15 cellular contexts compared by ENCODE assay signal in genomic region chr9:118091221-118091620, GRCh38.
A peak's percentile ranks its signal among the peaks of the same experiment; 100 is the strongest.
DNase-seq lines count a peak whose midpoint lies in the region; ATAC-seq and TF ChIP-seq lines count a peak whose summit lies in the region.
"Had no signal": no experiment of that assay in that cellular context is flagged by ENCODE, and none has a peak within 500 bp of the region (broad histone marks: within the 10 kb centered on the region; RNA-seq: fewer than 3 reads in every experiment).

No MANE protein-coding gene starts in this region.

- H3K4me3 ChIP-seq in mammary epithelial cell (replicated peaks in 1 of 3; ENCODE audit: insufficient read depth in 1 of 3, low read depth in 2 of 3, low read length in 3 of 3) = no peak overlapping the region
- peak overlapping the region in 31 of 59 donors; percentile 10 to 64 (median 49) for H3K4me3 ChIP-seq in dorsolateral prefrontal cortex
- H3K4me3 ChIP-seq: BLaER1 had no signal

- no peak overlapping the region for H2AFZ ChIP-seq in mammary epithelial cell (ENCODE audit: low read depth, low read length)

- BruUV-seq in MCF 10A (replicated peaks; lab: Mats Ljungman, UMichigan) (no TSS peak), mammary epithelial cell (replicated peaks; lab: Mats Ljungman, UMichigan) (no TSS peak)

- no peaks in the 10 kb centered on the region for H3K27me3 Mint-ChIP-seq in MCF 10A (ENCODE audit: insufficient read depth, unreplicated experiment)
- H3K27me3 Mint-ChIP-seq: CD8-positive, alpha-beta memory T cell had no signal

- 76% methylated on average over 2 of the region's 2 CpGs for WGBS in mammary epithelial cell (ENCODE audit: low coverage, missing lambda C conversion rate)

- no peaks in the 10 kb centered on the region for H3K79me2 ChIP-seq in mammary epithelial cell (ENCODE audit: insufficient read depth, low read length)

- no peaks in the 10 kb centered on the region for H3K4me1 Mint-ChIP-seq in MCF 10A (ENCODE audit: insufficient read depth, unreplicated experiment)
- H3K4me1 Mint-ChIP-seq: CD8-positive, alpha-beta memory T cell had no signal

- DNase-seq in MCF 10A (ENCODE audit: unreplicated experiment) = peak; percentile 60
- DNase-seq in mammary epithelial cell = no peak
- no peak for DNase-seq in dorsolateral prefrontal cortex
- peak; percentile 29 for DNase-seq in medulla oblongata (ENCODE audit: extremely low spot score)
- no peak for DNase-seq in EL
- DNase-seq: CD8-positive, alpha-beta memory T cell; DMS53; HCEC 1CT; HFFc6; IMR-90 had no signal

- H3K36me3 ChIP-seq in mammary epithelial cell (ENCODE audit: insufficient read depth, low read length) = no peaks in the 10 kb centered on the region
- H3K36me3 ChIP-seq: BLaER1 had no signal

- no peaks in the 10 kb centered on the region for H3K27me3 ChIP-seq in mammary epithelial cell (ENCODE audit: insufficient read depth, low read length)
- no peaks in the 10 kb centered on the region for H3K27me3 ChIP-seq in dorsolateral prefrontal cortex
- H3K27me3 ChIP-seq: BLaER1 had no signal

- CTCF ChIA-PET in MCF 10A (lab: Yijun Ruan, JAX) (no interaction called here), mammary epithelial cell (lab: Charles Lee; ENCODE audit: low non-redundant PET) (no interaction called here)

- no peaks in the 10 kb centered on the region for H3K4me1 ChIP-seq in mammary epithelial cell (ENCODE audit: insufficient read depth, low read length)
- H3K4me1 ChIP-seq: BLaER1 had no signal

- H4K20me1 ChIP-seq in mammary epithelial cell (ENCODE audit: insufficient read depth, low read length) = no peaks in the 10 kb centered on the region
- H4K20me1 ChIP-seq: BLaER1 had no signal

- no peak overlapping the region for H3K4me2 ChIP-seq in mammary epithelial cell (ENCODE audit: insufficient read depth, low read depth, low read length)
- H3K4me2 ChIP-seq: BLaER1 had no signal

- in situ Hi-C loops in mammary epithelial cell (cut with MboI; ENCODE audit: low sequenced_read_pairs in 2 of 2) = no loop called here

- ATAC-seq in GM21529 (IDR thresholded peaks at IDR 0.05; ENCODE audit: unreplicated experiment) (no peak), GM19324 (IDR thresholded peaks at IDR 0.05; ENCODE audit: low FRiP score, unreplicated experiment) (no peak), HG02970 (IDR thresholded peaks at IDR 0.05; ENCODE audit: low FRiP score, unreplicated experiment) (no peak)

- H3K9me3 ChIP-seq in mammary epithelial cell (replicated peaks; ENCODE audit: insufficient read depth, low read length) = no peaks in the 10 kb centered on the region
- H3K9me3 ChIP-seq: BLaER1 had no signal

- no peaks in the 10 kb centered on the region for H3K36me3 Mint-ChIP-seq in MCF 10A (ENCODE audit: insufficient read depth, unreplicated experiment)
- H3K36me3 Mint-ChIP-seq: CD8-positive, alpha-beta memory T cell had no signal

- no peak overlapping the region for H3K27ac Mint-ChIP-seq in MCF 10A (ENCODE audit: low read depth, unreplicated experiment)
- H3K27ac Mint-ChIP-seq: CD8-positive, alpha-beta memory T cell; HFFc6 had no signal

- intact Hi-C loops in MCF 10A (cut with micrococcal nuclease) (no loop called here), mammary epithelial cell (cut with micrococcal nuclease) (no loop called here), dorsolateral prefrontal cortex (cut with DNase I) (loop anchor here in 1 of 2 donors (10.0 kb wide), 1 partner anchor 106 kb away; no protein-coding TSS in a partner anchor)

- dilution Hi-C loops in mammary epithelial cell (cut with HindIII; ENCODE audit: low sequenced_read_pairs) = no loop called here

- H3K27ac ChIP-seq in mammary epithelial cell (ENCODE audit: insufficient read depth, low read depth, low read length) = no peak overlapping the region
- H3K27ac ChIP-seq in dorsolateral prefrontal cortex = peak overlapping the region; percentile 45 to 98 (median 92)
- H3K27ac ChIP-seq: 22Rv1, BLaER1 had no signal

- TF ChIP-seq CTCF in MCF 10A (IDR thresholded peaks at IDR 0.05; ENCODE audit: unreplicated experiment) (no peak), mammary epithelial cell (conservative IDR thresholded peaks at IDR 0.05 in 1 of 2, IDR thresholded peaks at IDR 0.05 in 1 of 2; ENCODE audit: extremely low read depth in 1 of 2, insufficient read depth in 1 of 2, low read depth in 1 of 2, low read length in 2 of 2) (no peak), dorsolateral prefrontal cortex (IDR thresholded peaks at IDR 0.05 in 54 of 56, conservative IDR thresholded peaks at IDR 0.05 in 2 of 56; ENCODE audit: low read depth in 1 of 56, partially characterized antibody in 56 of 56) (no peak)

- peaks cover 25% of the 10 kb centered on the region for H3K9me3 Mint-ChIP-seq in MCF 10A (ENCODE audit: unreplicated experiment)

- POLR2A ChIA-PET in MCF 10A (lab: Yijun Ruan, JAX) = no interaction called here

- no peak overlapping the region for H3K9ac ChIP-seq in mammary epithelial cell (ENCODE audit: insufficient read depth, low read length)
- H3K9ac ChIP-seq: BLaER1 had no signal

- H3K4me3 Mint-ChIP-seq in MCF 10A (ENCODE audit: unreplicated experiment) = no peak overlapping the region
- H3K4me3 Mint-ChIP-seq: CD8-positive, alpha-beta memory T cell; HFFc6 had no signal

Comparison
In these comparisons a context has a peak if more than half of its experiments do, and no peak if none do; other contexts are left out.
1. DNase-seq: peak in MCF 10A (single experiment) and medulla oblongata (single experiment); none in mammary epithelial cell (single experiment), dorsolateral prefrontal cortex (0 of 10) and EL (single experiment).
2. H3K4me3 ChIP-seq: peak in dorsolateral prefrontal cortex (31 of 59); none in mammary epithelial cell (0 of 3).